ENCODE assay signal across 31 cellular contexts in genomic region chr5:134290443-134290842, GRCh38.
"Had no signal": no experiment of that assay in that cellular context is flagged by ENCODE, and none has a peak within 500 bp of the region (broad histone marks: within the 10 kb centered on the region; RNA-seq: fewer than 3 reads in every experiment).

No MANE protein-coding gene starts in this region.

- H3K27ac Mint-ChIP-seq: activated CD4-positive, alpha-beta memory T cell treated with anti-CD3 and anti-CD28 coated beads for 36 hours; activated CD8-positive, alpha-beta memory T cell treated with anti-CD3 and anti-CD28 coated beads, Interleukin-2, amount 10 ng/mL, durations not matched to agents 7 days and 5 days; activated CD8-positive, alpha-beta T cell treated with anti-CD3 and anti-CD28 coated beads, Interleukin-2, amount 10 ng/mL, durations not matched to agents 7 days and 5 days; activated naive CD4-positive, alpha-beta T cell treated with anti-CD3 and anti-CD28 coated beads for 36 hours; activated naive CD4-positive, alpha-beta T cell treated with anti-CD3 and anti-CD28 coated beads, Interleukin-2, amount 50 U/mL, for 72 hours; activated naive CD8-positive, alpha-beta T cell treated with anti-CD3 and anti-CD28 coated beads, Interleukin-2, amount 50 U/mL, for 24 hours; activated T-helper 1 cell treated with anti-CD3 and anti-CD28 coated beads, Interleukin-12 subunit alpha, Interleukin-12 subunit beta, Interleukin-2, Interleukin-4 antibody, amounts not matched to agents 30 ng/mL and 10 ng/mL and 1 ng/mL, durations not matched to agents 14 hours and 24 hours and 36 hours; activated T-helper 2 cell treated with anti-CD3 and anti-CD28 coated beads, Interferon-gamma antibody, Interleukin-2, Interleukin-4, amounts not matched to agents 10 μg/mL and 5 μg/mL and 100 μg/mL, durations not matched to agents 14 hours and 24 hours and 36 hours had no signal

- H3K27ac ChIP-seq: adrenal gland, body of pancreas, esophagus muscularis mucosa, foreskin keratinocyte, gastrocnemius medialis, heart right ventricle, hepatocyte had no signal

- H3K36me3 ChIP-seq: adrenal gland, esophagus muscularis mucosa, gastrocnemius medialis, heart right ventricle had no signal

- H3K27me3 ChIP-seq: adrenal gland, body of pancreas, esophagus muscularis mucosa, gastrocnemius medialis, heart right ventricle, hepatocyte had no signal

- H3K4me1 Mint-ChIP-seq: activated naive CD8-positive, alpha-beta T cell treated with anti-CD3 and anti-CD28 coated beads, Interleukin-2, amount 50 U/mL, for 24 hours had no signal

- H3K4me1 ChIP-seq: adrenal gland, body of pancreas, esophagus muscularis mucosa, foreskin keratinocyte, gastrocnemius medialis had no signal

- H3K9me3 ChIP-seq: adrenal gland, esophagus muscularis mucosa, gastrocnemius medialis had no signal

- ATAC-seq: activated CD8-positive, alpha-beta memory T cell treated with anti-CD3 and anti-CD28 coated beads, Interleukin-2, amount 10 ng/mL, durations not matched to agents 7 days and 5 days; activated CD8-positive, alpha-beta T cell treated with anti-CD3 and anti-CD28 coated beads, Interleukin-2, amount 10 ng/mL, durations not matched to agents 7 days and 5 days; activated naive CD4-positive, alpha-beta T cell treated with anti-CD3 and anti-CD28 coated beads, Interleukin-2, amount 50 U/mL, for 72 hours; activated naive CD8-positive, alpha-beta T cell treated with anti-CD3 and anti-CD28 coated beads, Interleukin-2, amount 50 U/mL, for 24 hours; body of pancreas; effector memory CD8-positive, alpha-beta T cell; foreskin keratinocyte; gastrocnemius medialis; heart right ventricle had no signal

- H3K9me3 Mint-ChIP-seq: effector memory CD8-positive, alpha-beta T cell had no signal

- DNase-seq: activated CD4-positive, alpha-beta memory T cell treated with anti-CD3 and anti-CD28 coated beads for 36 hours; activated CD4-positive, alpha-beta T cell treated with anti-CD3 and anti-CD28 coated beads for 48 hours; activated CD8-positive, alpha-beta memory T cell treated with anti-CD3 and anti-CD28 coated beads, Interleukin-2, amount 10 ng/mL, durations not matched to agents 7 days and 5 days; activated CD8-positive, alpha-beta memory T cell treated with anti-CD3 and anti-CD28 coated beads, Interleukin-2, amount 50 U/mL, for 4 hours; activated CD8-positive, alpha-beta T cell treated with anti-CD3 and anti-CD28 coated beads, Interleukin-2, amount 10 ng/mL, durations not matched to agents 7 days and 5 days; activated effector memory CD4-positive, alpha-beta T cell treated with anti-CD3 and anti-CD28 coated beads, Interleukin-2, amount 50 U/mL, for 16 hours; activated naive CD4-positive, alpha-beta T cell treated with anti-CD3 and anti-CD28 coated beads for 36 hours; activated naive CD8-positive, alpha-beta T cell treated with anti-CD3 and anti-CD28 coated beads, Interleukin-2, amount 50 U/mL, for 24 hours; activated T-cell treated with anti-CD3 and anti-CD28 coated beads, Interleukin-2, amount 50 U/mL, for 1 hour; activated T-cell treated with anti-CD3 and anti-CD28 coated beads, Interleukin-2, amount 50 U/mL, for 48 hours; adrenal gland; amygdala; aorta; body of pancreas; caudate nucleus; cortex of kidney; dermis blood vessel endothelial cell; effector CD4-positive, alpha-beta T cell; effector memory CD8-positive, alpha-beta T cell; erythroblast; foreskin keratinocyte; gastrocnemius medialis; glutamatergic neuron; heart right ventricle; T-helper 1 cell; T-helper 2 cell had no signal

- H3K4me3 Mint-ChIP-seq: activated CD4-positive, alpha-beta memory T cell treated with anti-CD3 and anti-CD28 coated beads for 36 hours; activated CD8-positive, alpha-beta memory T cell treated with anti-CD3 and anti-CD28 coated beads, Interleukin-2, amount 10 ng/mL, durations not matched to agents 7 days and 5 days; activated CD8-positive, alpha-beta T cell treated with anti-CD3 and anti-CD28 coated beads, Interleukin-2, amount 10 ng/mL, durations not matched to agents 7 days and 5 days; activated naive CD4-positive, alpha-beta T cell treated with anti-CD3 and anti-CD28 coated beads for 36 hours; activated naive CD8-positive, alpha-beta T cell treated with anti-CD3 and anti-CD28 coated beads, Interleukin-2, amount 50 U/mL, for 24 hours; activated T-helper 1 cell treated with anti-CD3 and anti-CD28 coated beads, Interleukin-12 subunit alpha, Interleukin-12 subunit beta, Interleukin-2, Interleukin-4 antibody, amounts not matched to agents 30 ng/mL and 10 ng/mL and 1 ng/mL, durations not matched to agents 14 hours and 24 hours and 36 hours; effector memory CD8-positive, alpha-beta T cell had no signal

- H3K4me3 ChIP-seq: adrenal gland, body of pancreas, esophagus muscularis mucosa, gastrocnemius medialis, heart right ventricle, hepatocyte had no signal
